ENCODE assay signal across 16 cellular contexts in the genomic region with DNA sequence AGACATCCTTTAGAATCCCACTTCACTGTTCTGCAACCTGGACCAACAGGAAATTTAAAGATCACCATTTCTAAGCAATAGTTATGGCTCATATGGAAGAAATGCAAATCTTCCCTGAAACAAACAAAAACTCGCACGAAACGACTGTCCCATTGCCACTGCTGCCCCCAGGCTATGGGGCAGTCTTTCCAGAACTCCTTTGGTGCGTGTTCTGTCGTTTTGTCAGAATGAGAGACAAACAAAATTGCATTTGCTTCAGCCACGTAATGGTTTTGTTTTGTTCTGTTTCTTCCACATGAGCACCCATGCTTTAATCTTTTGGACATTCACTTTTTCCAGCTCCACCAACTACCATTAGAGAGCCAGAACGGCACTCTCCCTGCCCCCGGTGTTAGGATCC. TPM values are rescaled to one million over a fixed set of nuclear protein-coding genes. Genes with fewer than 3 reads are reported as not detected.
DNase-seq lines count a peak whose midpoint lies in the region; ATAC-seq and TF ChIP-seq lines count a peak whose summit lies in the region.
"Had no signal": no experiment of that assay in that cellular context is flagged by ENCODE, and none has a peak within 500 bp of the region (broad histone marks: within the 10 kb centered on the region; RNA-seq: fewer than 3 reads in every experiment).

No MANE protein-coding gene starts in this region.

- no peak overlapping the region for H3K4me3 ChIP-seq in neuronal stem cell (ENCODE audit: low read length in 2 of 2)
- no peak overlapping the region for H3K4me3 ChIP-seq in heart right ventricle
- H3K4me3 ChIP-seq: A549 had no signal

- H3K79me1 ChIP-seq in neuronal stem cell (ENCODE audit: low read depth, low read length): no peaks in the 10 kb centered on the region

- no peak overlapping the region for H2AFZ ChIP-seq in neuronal stem cell (ENCODE audit: low read length)

- H3K18ac ChIP-seq in neuronal stem cell (ENCODE audit: low read length): no peak overlapping the region

- no peak overlapping the region for H2BK15ac ChIP-seq in neuronal stem cell (ENCODE audit: low read length)

- peak; percentile 78 for DNase-seq in M059J (ENCODE audit: low read depth)
- no peak for DNase-seq in osteocyte (ENCODE audit: extremely low spot score, unreplicated experiment)
- DNase-seq in neuronal stem cell (ENCODE audit: low spot score): no peak
- DNase-seq in NCI-H187 treated with DMSO at 0.1 percent for 48 hours (lab: John Stamatoyannopoulos, UW): no peak
- no peak for DNase-seq in heart right ventricle
- DNase-seq: BE2C; CD4-positive, alpha-beta memory T cell; DMS153; DMS79 treated with DMSO at 0.1 percent for 48 hours; GF-D8; HCEC 1CT had no signal

- no peaks in the 10 kb centered on the region for H3K36me3 Mint-ChIP-seq in brain
- no peaks in the 10 kb centered on the region for H3K36me3 Mint-ChIP-seq in osteocyte (ENCODE audit: unreplicated experiment)
- H3K36me3 Mint-ChIP-seq: CD4-positive, alpha-beta memory T cell had no signal

- no peak overlapping the region for H4K91ac ChIP-seq in neuronal stem cell (ENCODE audit: low read depth, low read length, poor library complexity)

- peaks cover 34% of the 10 kb centered on the region for H3K4me1 Mint-ChIP-seq in brain
- H3K4me1 Mint-ChIP-seq in osteocyte (ENCODE audit: unreplicated experiment): peaks cover 35% of the 10 kb centered on the region
- H3K4me1 Mint-ChIP-seq: CD4-positive, alpha-beta memory T cell; IgD-negative memory B cell had no signal

- H3K9me3 Mint-ChIP-seq in brain (peaks cover 18 to 35% (median 30%) of the 10 kb centered on the region in 5 experiments), osteocyte (ENCODE audit: unreplicated experiment) (peaks cover 7% of the 10 kb centered on the region)
- H3K9me3 Mint-ChIP-seq: CD4-positive, alpha-beta memory T cell had no signal

- intact Hi-C loops in heart right ventricle (cut with DNase I): no loop called here

- H3K14ac ChIP-seq in neuronal stem cell (ENCODE audit: low read length): no peak overlapping the region

- H2AK5ac ChIP-seq in neuronal stem cell (ENCODE audit: low read depth, low read length): no peak overlapping the region

- TF ChIP-seq CTCF in brain (conservative IDR thresholded peaks at IDR 0.05): no peak
- no peak for TF ChIP-seq CTCF in osteocyte (IDR thresholded peaks at IDR 0.05)
- no peak for TF ChIP-seq CTCF in heart right ventricle (IDR thresholded peaks at IDR 0.05)

- H3K9me3 ChIP-seq in neuronal stem cell (replicated peaks in 1 of 2; ENCODE audit: control insufficient read depth in 2 of 2, insufficient read depth in 1 of 2, low read depth in 1 of 2, low read length in 2 of 2): peaks cover 9 to 17% of the 10 kb centered on the region in 2 donors
- peaks cover 0 to 8% (median 0%) of the 10 kb centered on the region in 11 donors for H3K9me3 ChIP-seq in heart right ventricle
- H3K9me3 ChIP-seq: BE2C had no signal

- H2BK5ac ChIP-seq in neuronal stem cell (ENCODE audit: low read length): no peak overlapping the region

- WGBS in neuronal stem cell (ENCODE audit: extremely low coverage in 2 of 2, insufficient read length in 2 of 2, insufficient replicate concordance in 1 of 2), 2 donors: no CpG with 5 or more reads among the region's 8 CpGs
- 91 to 93% methylated on average over 8 of the region's 8 CpGs for WGBS in heart right ventricle, 2 donors

- H2BK12ac ChIP-seq in neuronal stem cell (ENCODE audit: low read length): no peak overlapping the region

- no peak overlapping the region for H3K4ac ChIP-seq in neuronal stem cell (ENCODE audit: low read length)

- peak overlapping the region in 4 of 5 experiments; percentile 23 to 61 (median 38) for H3K27ac Mint-ChIP-seq in brain
- peak overlapping the region; percentile 65 for H3K27ac Mint-ChIP-seq in osteocyte (ENCODE audit: unreplicated experiment)
- H3K27ac Mint-ChIP-seq: CD4-positive, alpha-beta memory T cell; IgD-negative memory B cell had no signal

- ATAC-seq in HG03354 (IDR thresholded peaks at IDR 0.05; ENCODE audit: poor library complexity, severe bottlenecking, unreplicated experiment) (no peak), heart right ventricle (no peak)
- ATAC-seq: A549 had no signal

- H3K4me1 ChIP-seq in neuronal stem cell (ENCODE audit: control insufficient read depth in 2 of 2, insufficient read depth in 1 of 2, low read depth in 1 of 2, low read length in 2 of 2) (peaks cover 9 to 15% of the 10 kb centered on the region in 2 donors), heart right ventricle (peaks cover 0 to 11% (median 0%) of the 10 kb centered on the region in 9 donors)
- H3K4me1 ChIP-seq: A549, BE2C had no signal

- no peak overlapping the region for H3K9ac ChIP-seq in neuronal stem cell (ENCODE audit: low read depth, low read length, poor library complexity)

- H3K27me3 ChIP-seq in neuronal stem cell (ENCODE audit: control insufficient read depth in 3 of 3, insufficient read depth in 3 of 3, low read depth in 1 of 3, low read length in 3 of 3) (peaks cover 0 to 2% (median 0%) of the 10 kb centered on the region in 3 experiments), heart right ventricle (peaks cover 0 to 7% (median 3%) of the 10 kb centered on the region in 7 donors)
- H3K27me3 ChIP-seq: BE2C had no signal

- H3K36me3 ChIP-seq in neuronal stem cell (replicated peaks in 1 of 2; ENCODE audit: control insufficient read depth in 2 of 2, insufficient read depth in 2 of 2, low read length in 2 of 2): no peaks in the 10 kb centered on the region
- no peaks in the 10 kb centered on the region for H3K36me3 ChIP-seq in heart right ventricle
- H3K36me3 ChIP-seq: BE2C had no signal

- H3K4me3 Mint-ChIP-seq in brain (no peak overlapping the region), osteocyte (ENCODE audit: unreplicated experiment) (no peak overlapping the region)
- H3K4me3 Mint-ChIP-seq: CD4-positive, alpha-beta memory T cell had no signal

- no peak overlapping the region for H3K27ac ChIP-seq in neuronal stem cell (replicated peaks; ENCODE audit: low read length)
- no peak overlapping the region for H3K27ac ChIP-seq in heart right ventricle
- H3K27ac ChIP-seq: A549, C4-2B had no signal

- no peak overlapping the region for H3K23ac ChIP-seq in neuronal stem cell (ENCODE audit: low read depth, low read length, poor library complexity)

- H2BK120ac ChIP-seq in neuronal stem cell (ENCODE audit: low read depth, low read length): no peak overlapping the region

- H3K27me3 Mint-ChIP-seq in brain (peaks cover 14% of the 10 kb centered on the region), osteocyte (ENCODE audit: unreplicated experiment) (no peaks in the 10 kb centered on the region)

- H4K8ac ChIP-seq in neuronal stem cell (ENCODE audit: low read depth, low read length): no peak overlapping the region

- H3K4me2 ChIP-seq in neuronal stem cell (ENCODE audit: insufficient read depth, low read length, poor library complexity, severe bottlenecking): no peak overlapping the region
- H3K4me2 ChIP-seq: A549 had no signal

RNA-seq across cellular contexts. Expression of gene FBLN1, which starts 10.8 kb away (rescaled TPM):
- total RNA-seq in M059J (2014; rRNA removed; shearing (Covaris generic)): 23.9 and 34.9 TPM in 2 replicates
- 135 TPM for polyA plus RNA-seq in brain (ENCODE audit: insufficient read depth, low read depth, low replicate concordance)
- total RNA-seq in osteocyte: 211 and 240 TPM in 2 replicates
- 160 TPM for polyA plus RNA-seq in neuronal stem cell (2013, experiment 1 of 2)
- polyA plus RNA-seq in neuronal stem cell (2013, experiment 2 of 2): 157 TPM
- 100 to 1,000 TPM in 1 of 10 donors, 10 to 100 TPM in 9; 31.3 to 126 (median 51.0) TPM for total RNA-seq in heart right ventricle
- 10 to 100 TPM; 36.4 to 77.0 TPM for polyA plus RNA-seq in heart right ventricle
- total RNA-seq: CD4-positive, alpha-beta memory T cell had no signal
- polyA plus RNA-seq: CD4-positive, alpha-beta memory T cell; IgD-negative memory B cell had no signal
